ENCODE assay signal across 8 cellular contexts in genomic region chr2:38146917-38147307, GRCh38.
DNase-seq lines count a peak whose midpoint lies in the region; ATAC-seq, FAIRE-seq and TF ChIP-seq lines count a peak whose summit lies in the region.

No MANE protein-coding gene starts in this region.

- H3K4me1 ChIP-seq in lung (ENCODE audit: control insufficient read depth in 2 of 2, insufficient read depth in 2 of 2, low read length in 2 of 2) (peaks cover 3 to 6% of the 10 kb centered on the region in 2 donors), aorta (ENCODE audit: control insufficient read depth in 1 of 2, insufficient read depth in 2 of 2, low read length in 2 of 2) (no peaks in the 10 kb centered on the region)

- no peaks in the 10 kb centered on the region for H3K27me3 ChIP-seq in lung (ENCODE audit: control insufficient read depth, insufficient read depth)
- H3K27me3 ChIP-seq in aorta (ENCODE audit: control insufficient read depth in 1 of 2, insufficient read depth in 2 of 2, low read length in 1 of 2): no peaks in the 10 kb centered on the region

- intact Hi-C loops in aorta (cut with DNase I): no loop called here

- no peak overlapping the region for H3K4me3 ChIP-seq in GM12864 (ENCODE audit: low read depth, low read length)
- H3K4me3 ChIP-seq in lung: no peak overlapping the region
- H3K4me3 ChIP-seq in aorta (ENCODE audit: low read length in 2 of 2): no peak overlapping the region

- H3K36me3 ChIP-seq in lung (ENCODE audit: control insufficient read depth in 2 of 2, insufficient read depth in 2 of 2, low read length in 2 of 2): no peaks in the 10 kb centered on the region
- H3K36me3 ChIP-seq in aorta (ENCODE audit: control insufficient read depth in 1 of 2, insufficient read depth in 2 of 2, low read length in 1 of 2): no peaks in the 10 kb centered on the region

- ATAC-seq in GM21619 (IDR thresholded peaks at IDR 0.05; ENCODE audit: unreplicated experiment): peak; percentile 89
- ATAC-seq in lung (ENCODE audit: insufficient read depth, low FRiP score): peak; percentile 74
- peak; percentile 85 for ATAC-seq in aorta (ENCODE audit: low FRiP score)

- WGBS in lung, 2 donors: 48 to 54% methylated on average over 3 of the region's 3 CpGs
- 41 to 45% methylated on average over 3 of the region's 3 CpGs for WGBS in aorta, 2 donors

- DNase-seq in GM12864 (ENCODE audit: low read depth) (peak; percentile 67), HTR-8/SVneo (ENCODE audit: insufficient read length, low spot score) (peak; percentile 92), brain pericyte (ENCODE audit: low read depth, low spot score) (peak; percentile 82), lung (ENCODE audit: low spot score) (peak; percentile 35), aorta (peak in 1 of 2 donors; percentile 54), nucleus accumbens (lab: John Stamatoyannopoulos, UW) (no peak)
- no peak for DNase-seq in activated CD4-positive, CD25-positive, alpha-beta regulatory T cell treated with anti-CD3 and anti-CD28 coated beads, Interleukin-2, amount 50 U/mL, for 72 hours

- TF ChIP-seq CTCF in GM12864 (IDR thresholded peaks at IDR 0.05; ENCODE audit: low read depth, low read length, missing control alignments) (no peak), lung (IDR thresholded peaks at IDR 0.05; ENCODE audit: control extremely low read depth, extremely low read depth) (no peak)

- peak; percentile 98 for FAIRE-seq in HTR-8/SVneo (lab: Jason Lieb, UNC)

- H3K27ac ChIP-seq in lung (ENCODE audit: low read depth in 1 of 2, low read length in 1 of 2): peak overlapping the region; percentile 17 to 84
- H3K27ac ChIP-seq in aorta (ENCODE audit: low read depth in 1 of 2, low read length in 2 of 2): peak overlapping the region; percentile 5 to 49

- no peaks in the 10 kb centered on the region for H3K9me3 ChIP-seq in lung (ENCODE audit: control insufficient read depth in 2 of 2, insufficient read depth in 1 of 2, low read length in 1 of 2)
- no peaks in the 10 kb centered on the region for H3K9me3 ChIP-seq in aorta (ENCODE audit: control insufficient read depth, low read length)

Comparison
In these comparisons a context has a peak if more than half of its experiments do, and no peak if none do; other contexts are left out.
1. DNase-seq: peak in GM12864 (single experiment), HTR-8/SVneo (single experiment), brain pericyte (single experiment) and lung (single experiment); none in nucleus accumbens (0 of 56) and activated CD4-positive, CD25-positive, alpha-beta regulatory T cell treated with anti-CD3 and anti-CD28 coated beads, Interleukin-2, amount 50 U/mL, for 72 hours (single experiment).
2. Peak in every context shown above with its lines, with median percentiles within 50 percentile points of each other: ATAC-seq.